20 cellular contexts compared by ENCODE assay signal in genomic region chr12:123040106-123040505, GRCh38.
"Had no signal": no experiment of that assay in that cellular context is flagged by ENCODE, and none has a peak within 500 bp of the region (broad histone marks: within the 10 kb centered on the region; RNA-seq: fewer than 3 reads in every experiment).

No MANE protein-coding gene starts in this region.

- H3K9ac ChIP-seq: KMS-11 had no signal

- H3K36me3 ChIP-seq: brain microvascular endothelial cell, cardiac muscle cell, Peyer's patch had no signal

- DNase-seq: activated CD4-positive, alpha-beta memory T cell treated with anti-CD3 and anti-CD28 coated beads for 36 hours; activated CD4-positive, alpha-beta T cell treated with anti-CD3 and anti-CD28 coated beads, Interleukin-2, amount 10 ng/mL, durations not matched to agents 7 days and 5 days; activated CD4-positive, CD25-positive, alpha-beta regulatory T cell; activated CD8-positive, alpha-beta memory T cell treated with anti-CD3 and anti-CD28 coated beads for 24 hours; activated effector memory CD4-positive, alpha-beta T cell treated with anti-CD3 and anti-CD28 coated beads, Interleukin-2, amount 50 U/mL, for 16 hours; activated naive CD4-positive, alpha-beta T cell treated with anti-CD3 and anti-CD28 coated beads for 36 hours; activated T-cell treated with anti-CD3 and anti-CD28 coated beads, Interleukin-2, amount 50 U/mL, for 4 hours; brain microvascular endothelial cell; NCI-H1092; NCI-H1694; NCI-H2107; Peyer's patch; T-cell; T-helper 2 cell; T1000 had no signal

- ATAC-seq: activated T-cell treated with anti-CD3 and anti-CD28 coated beads, Interleukin-2, amount 50 U/mL, for 4 hours; T-cell had no signal

- H3K9me3 ChIP-seq: Peyer's patch had no signal

- H3K4me2 ChIP-seq: KMS-11 had no signal

- H3K4me3 ChIP-seq: cardiac muscle cell, Peyer's patch, SK-N-MC had no signal

- H3K27me3 ChIP-seq: brain microvascular endothelial cell, cardiac muscle cell, Peyer's patch had no signal

- H3K27ac ChIP-seq: brain microvascular endothelial cell, cardiac muscle cell, KMS-11, RWPE1, SK-N-MC, VCaP had no signal
